ENCODE assay signal across 17 cellular contexts in the genomic region with DNA sequence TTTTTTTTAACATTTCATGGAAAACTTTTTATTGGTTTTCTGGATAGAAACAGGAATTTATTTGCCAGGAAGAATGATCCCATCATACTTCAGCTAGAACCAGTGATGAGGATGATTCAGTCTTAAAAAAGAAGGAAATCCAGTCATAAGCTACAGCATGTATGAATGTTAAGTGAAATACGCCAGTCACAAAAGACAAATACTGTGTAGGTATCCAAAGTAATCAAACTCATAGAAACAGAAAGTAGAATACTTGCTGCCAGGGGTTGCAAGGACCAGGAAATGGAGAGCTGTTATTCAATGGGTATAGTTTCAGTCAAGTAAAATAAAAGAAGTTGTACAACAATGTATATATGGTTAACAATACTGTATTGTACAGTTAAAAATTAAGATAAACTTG. TPM values are rescaled to one million over a fixed set of nuclear protein-coding genes. Genes with fewer than 3 reads are reported as not detected.
DNase-seq lines count a peak whose midpoint lies in the region; ATAC-seq and TF ChIP-seq lines count a peak whose summit lies in the region.
"Had no signal": no experiment of that assay in that cellular context is flagged by ENCODE, and none has a peak within 500 bp of the region (broad histone marks: within the 10 kb centered on the region; RNA-seq: fewer than 3 reads in every experiment).

No MANE protein-coding gene starts in this region.

- no peak overlapping the region for H4K91ac ChIP-seq in IMR-90 (ENCODE audit: insufficient read depth, low read depth, low read length)

- no peak overlapping the region for H2BK5ac ChIP-seq in IMR-90 (ENCODE audit: low read depth, low read length, poor library complexity, severe bottlenecking)

- BruUV-seq in IMR-90 (replicated peaks; lab: Mats Ljungman, UMichigan): no TSS peak

- peak overlapping the region; percentile 0 for H3K27ac Mint-ChIP-seq in CD4-positive, alpha-beta T cell
- H3K27ac Mint-ChIP-seq: activated T-cell treated with anti-CD3 and anti-CD28 coated beads, Interleukin-2, amount 50 U/mL, for 72 hours; progenitor cell of endocrine pancreas had no signal

- in situ Hi-C loops in IMR-90 (cut with MboI; ENCODE audit: low sequenced_read_pairs): no loop called here

- no peak overlapping the region for H2BK20ac ChIP-seq in IMR-90 (ENCODE audit: low read depth, low read length)

- no peak for TF ChIP-seq POLR2A in IMR-90 (IDR thresholded peaks at IDR 0.05; ENCODE audit: low read depth, low read length)

- no peak overlapping the region for H3K23ac ChIP-seq in IMR-90 (ENCODE audit: low read depth, low read length)

- dilution Hi-C loops in IMR-90 (cut with HindIII; ENCODE audit: low sequenced_read_pairs, unreplicated experiment): no loop called here

- no peak overlapping the region for H2AK9ac ChIP-seq in IMR-90 (replicated peaks; ENCODE audit: low read depth, low read length, poor library complexity)

- no peak for DNase-seq in CD4-positive, alpha-beta T cell
- DNase-seq in IMR-90 (peak; percentile 22), fibroblast of pulmonary artery (ENCODE audit: low read depth) (peak; percentile 28), SK-N-DZ (ENCODE audit: low spot score) (no peak), DMS 273 treated with DMSO at 0.1 percent for 48 hours (lab: John Stamatoyannopoulos, UW) (no peak), NCI-H146 treated with DMSO at 0.1 percent for 48 hours (lab: John Stamatoyannopoulos, UW; ENCODE audit: unreplicated experiment) (no peak), occipital lobe (lab: John Stamatoyannopoulos, UW) (no peak)
- DNase-seq: activated T-cell treated with anti-CD3 and anti-CD28 coated beads, Interleukin-2, amount 50 U/mL, for 72 hours; AML-193; brain microvascular endothelial cell; GF-D8; NCI-H1436 treated with DMSO at 0.1 percent for 48 hours; NCI-H82; SHP77 treated with DMSO at 0.1 percent for 48 hours; stimulated activated CD4-positive, alpha-beta T cell treated with anti-CD3 and anti-CD28 coated beads, Interleukin-1b, Interleukin-23, amount 100 ng/mL, for 48 hours had no signal

- H3K36me3 Mint-ChIP-seq in CD4-positive, alpha-beta T cell (ENCODE audit: low read depth): peaks cover 56% of the 10 kb centered on the region

- no peak overlapping the region for H3K27ac ChIP-seq in CD4-positive, alpha-beta T cell (ENCODE audit: low read depth, low read length)
- H3K27ac ChIP-seq in IMR-90 (ENCODE audit: insufficient read depth, low read length): no peak overlapping the region
- H3K27ac ChIP-seq: brain microvascular endothelial cell had no signal

- H3K4me2 ChIP-seq in IMR-90 (ENCODE audit: low read depth, low read length): no peak overlapping the region

- CTCF ChIA-PET in CD4-positive, alpha-beta T cell (lab: Charles Lee): no interaction called here
- CTCF ChIA-PET in IMR-90 (lab: Yijun Ruan, JAX): interaction anchor here (0.7 kb wide), 1 partner anchor 43 kb away, joined by 5 read pairs; no protein-coding TSS in a partner anchor

- H2AFZ ChIP-seq in IMR-90 (replicated peaks; ENCODE audit: low read length, poor library complexity): no peak overlapping the region

- H3K9me3 ChIP-seq in CD4-positive, alpha-beta T cell (ENCODE audit: control insufficient read depth, low read length): no peaks in the 10 kb centered on the region
- H3K9me3 ChIP-seq in IMR-90 (ENCODE audit: control insufficient read depth, insufficient read depth, low read length): no peaks in the 10 kb centered on the region

- H3K18ac ChIP-seq in IMR-90 (ENCODE audit: low read depth, low read length): no peak overlapping the region

- H3K9me1 ChIP-seq in IMR-90 (ENCODE audit: insufficient read depth, low read length): peaks cover 6% of the 10 kb centered on the region

- no peak overlapping the region for H3K4me3 ChIP-seq in IMR-90 (ENCODE audit: insufficient read depth, low read depth, low read length)
- H3K4me3 ChIP-seq in fibroblast of pulmonary artery (replicated peaks; ENCODE audit: low read depth, low read length): no peak overlapping the region

- no peak for TF ChIP-seq CTCF in CD4-positive, alpha-beta T cell (IDR thresholded peaks at IDR 0.05)
- TF ChIP-seq CTCF in IMR-90 (conservative IDR thresholded peaks at IDR 0.05; ENCODE audit: low read depth, low read length) (no peak), fibroblast of pulmonary artery (IDR thresholded peaks at IDR 0.05; ENCODE audit: low read length, missing control alignments) (no peak)

- intact Hi-C loops in CD4-positive, alpha-beta T cell (cut with DNase I, micrococcal nuclease): loop anchor here in 1 of 2 experiments (5.0 kb wide), 1 partner anchor 68 kb away; no protein-coding TSS in a partner anchor
- intact Hi-C loops in IMR-90 (cut with micrococcal nuclease): no loop called here

- H2BK15ac ChIP-seq in IMR-90 (ENCODE audit: low read depth, low read length): no peak overlapping the region

- no peak overlapping the region for H3K14ac ChIP-seq in IMR-90 (replicated peaks; ENCODE audit: low read depth, low read length)

- H3K27me3 ChIP-seq in CD4-positive, alpha-beta T cell (ENCODE audit: control insufficient read depth, insufficient read depth, low read length): no peaks in the 10 kb centered on the region
- H3K27me3 ChIP-seq in IMR-90 (ENCODE audit: control insufficient read depth, insufficient read depth, low read length): no peaks in the 10 kb centered on the region
- H3K27me3 ChIP-seq: brain microvascular endothelial cell had no signal

- H4K20me1 ChIP-seq in IMR-90 (ENCODE audit: insufficient read depth, low read length): peaks cover 33% of the 10 kb centered on the region

- H3K4ac ChIP-seq in IMR-90 (ENCODE audit: low read depth, low read length): no peak overlapping the region

- ATAC-seq in CD4-positive, alpha-beta T cell (ENCODE audit: poor library complexity): no peak
- ATAC-seq in GM18870 (IDR thresholded peaks at IDR 0.05; ENCODE audit: unreplicated experiment): peak; percentile 44
- ATAC-seq in IMR-90 (ENCODE audit: low read depth): no peak
- ATAC-seq: activated T-cell treated with anti-CD3 and anti-CD28 coated beads, Interleukin-2, amount 50 U/mL, for 72 hours had no signal

- peaks cover 28 to 47% of the 10 kb centered on the region in 2 experiments for H3K79me1 ChIP-seq in IMR-90 (ENCODE audit: low read depth in 1 of 2, low read length in 2 of 2)

- H3K9me3 Mint-ChIP-seq in CD4-positive, alpha-beta T cell: no peaks in the 10 kb centered on the region
- H3K9me3 Mint-ChIP-seq: activated T-cell treated with anti-CD3 and anti-CD28 coated beads, Interleukin-2, amount 50 U/mL, for 72 hours had no signal

- WGBS in IMR-90 (ENCODE audit: extremely low coverage in 2 of 2, insufficient read length in 1 of 2), 2 experiments: no CpG with 5 or more reads among the region's 1 CpG

- no peak overlapping the region for H2BK120ac ChIP-seq in IMR-90 (ENCODE audit: low read depth, low read length)

- no peak overlapping the region for H2AK5ac ChIP-seq in IMR-90 (ENCODE audit: low read depth, low read length)

- no peak overlapping the region for H4K5ac ChIP-seq in IMR-90 (ENCODE audit: low read depth, low read length)

- peaks cover 3% of the 10 kb centered on the region for H3K4me1 ChIP-seq in IMR-90 (ENCODE audit: control insufficient read depth, insufficient read depth, low read length)

- no peak overlapping the region for H3K4me3 Mint-ChIP-seq in CD4-positive, alpha-beta T cell
- H3K4me3 Mint-ChIP-seq: activated T-cell treated with anti-CD3 and anti-CD28 coated beads, Interleukin-2, amount 50 U/mL, for 72 hours had no signal

- POLR2A ChIA-PET in CD4-positive, alpha-beta T cell (lab: Charles Lee): no interaction called here
- POLR2A ChIA-PET in IMR-90 (lab: Charles Lee; ENCODE audit: unreplicated experiment): no interaction called here

- no peak overlapping the region for H3K56ac ChIP-seq in IMR-90 (ENCODE audit: extremely low read depth, insufficient read depth, low read length)

- H3K36me3 ChIP-seq in IMR-90 (ENCODE audit: control insufficient read depth, insufficient read depth, low read length): peaks cover 12% of the 10 kb centered on the region

- H3K27me3 Mint-ChIP-seq in CD4-positive, alpha-beta T cell: no peaks in the 10 kb centered on the region
- H3K27me3 Mint-ChIP-seq: progenitor cell of endocrine pancreas had no signal

- peaks cover 58% of the 10 kb centered on the region for H3K4me1 Mint-ChIP-seq in CD4-positive, alpha-beta T cell (ENCODE audit: low read depth)

- no peak for TF ChIP-seq RAD21 in IMR-90 (IDR thresholded peaks at IDR 0.05; ENCODE audit: low read length)

- no peak overlapping the region for H4K8ac ChIP-seq in IMR-90 (ENCODE audit: low read depth in 2 of 2, low read length in 2 of 2)

- no peak overlapping the region for H3K9ac ChIP-seq in IMR-90 (ENCODE audit: low read depth, low read length)

TF ChIP-seq in IMR-90, 13 proteins besides CTCF, POLR2A, EP300 and RAD21:
- TF ChIP-seq RCOR1 (IDR thresholded peaks at IDR 0.05; ENCODE audit: insufficient replicate concordance, low read length): no peak
- TF ChIP-seq, protein P1, sequence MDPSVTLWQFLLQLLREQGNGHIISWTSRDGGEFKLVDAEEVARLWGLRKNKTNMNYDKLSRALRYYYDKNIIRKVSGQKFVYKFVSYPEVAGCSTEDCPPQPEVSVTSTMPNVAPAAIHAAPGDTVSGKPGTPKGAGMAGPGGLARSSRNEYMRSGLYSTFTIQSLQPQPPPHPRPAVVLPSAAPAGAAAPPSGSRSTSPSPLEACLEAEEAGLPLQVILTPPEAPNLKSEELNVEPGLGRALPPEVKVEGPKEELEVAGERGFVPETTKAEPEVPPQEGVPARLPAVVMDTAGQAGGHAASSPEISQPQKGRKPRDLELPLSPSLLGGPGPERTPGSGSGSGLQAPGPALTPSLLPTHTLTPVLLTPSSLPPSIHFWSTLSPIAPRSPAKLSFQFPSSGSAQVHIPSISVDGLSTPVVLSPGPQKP (IDR thresholded peaks at IDR 0.05; ENCODE audit: borderline replicate concordance, low read depth, low read length): no peak
- no peak for TF ChIP-seq SMC3 (IDR thresholded peaks at IDR 0.05; ENCODE audit: low read depth, low read length)

RNA-seq across cellular contexts. Expression of a gene that starts 21.3 kb away (rescaled TPM):
- 10 to 100 TPM; 82.6 to 87.0 TPM for total RNA-seq in CD4-positive, alpha-beta T cell
- 58.9 and 61.3 TPM in 2 replicates for total RNA-seq in IMR-90 (2012; rRNA removed)
- polyA plus RNA-seq in IMR-90 (2012; rRNA removed): 20.3 and 28.2 TPM in 2 replicates
- polyA plus RNA-seq in IMR-90 (2012; cell fraction: cytosol; rRNA removed): 5.0 and 6.3 TPM in 2 replicates
- polyA plus RNA-seq in IMR-90 (2012; cell fraction: nucleus; rRNA removed; ENCODE audit: low replicate concordance): 7.8 and 73.3 TPM in 2 replicates
- polyA plus RNA-seq in SK-N-DZ (2014; cell fraction: cytosol; rRNA removed): 42.3 and 43.1 TPM in 2 replicates
- 41.5 and 41.7 TPM in 2 replicates for polyA plus RNA-seq in SK-N-DZ (2014; cell fraction: nucleus; rRNA removed)
- total RNA-seq in occipital lobe: 42.1 TPM

Comparison
In these comparisons a context has a peak if more than half of its experiments do, and no peak if none do; other contexts are left out.
1. DNase-seq: peak in IMR-90 (single experiment) and fibroblast of pulmonary artery (single experiment); none in CD4-positive, alpha-beta T cell (0 of 10), SK-N-DZ (single experiment), DMS 273 treated with DMSO at 0.1 percent for 48 hours (single experiment), NCI-H146 treated with DMSO at 0.1 percent for 48 hours (single experiment) and occipital lobe (single experiment).